ENCODE assay signal across 16 cellular contexts in the genomic region with DNA sequence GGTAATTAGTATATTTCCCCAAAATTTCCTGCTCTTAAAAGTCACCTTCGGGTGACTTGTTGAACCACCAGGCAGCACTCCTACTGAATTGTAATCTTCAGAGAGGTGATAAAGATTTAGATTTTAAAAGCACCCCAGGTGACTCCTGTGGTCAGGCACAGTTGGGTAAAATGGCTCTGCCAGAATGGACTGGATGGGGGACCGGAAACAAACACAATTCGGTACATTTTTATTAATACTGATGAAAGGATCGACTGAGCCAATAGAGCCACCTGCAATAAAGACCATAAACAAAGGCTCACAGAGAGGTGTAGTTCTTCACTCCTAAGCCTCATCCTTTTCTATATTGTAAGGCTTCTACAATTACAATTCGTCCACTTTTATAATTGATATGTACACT. TPM values are rescaled to one million over a fixed set of nuclear protein-coding genes. Genes with fewer than 3 reads are reported as not detected.
DNase-seq lines count a peak whose midpoint lies in the region; ATAC-seq lines count a peak whose summit lies in the region.
"Had no signal": no experiment of that assay in that cellular context is flagged by ENCODE, and none has a peak within 500 bp of the region (broad histone marks: within the 10 kb centered on the region; RNA-seq: fewer than 3 reads in every experiment).

No MANE protein-coding gene starts in this region.

- 87 to 89% methylated on average over 5 of the region's 5 CpGs for WGBS in GM23248 (ENCODE audit: low coverage in 1 of 2, low lambda C conversion rate in 2 of 2, missing lambda C conversion rate in 2 of 2), 2 experiments
- 85 to 88% methylated on average over 5 of the region's 5 CpGs for WGBS in esophagus, 2 donors

- H3F3A ChIP-seq in GM23248 (ENCODE audit: insufficient read depth) = peaks cover 69% of the 10 kb centered on the region

- H3K4me2 ChIP-seq in GM23248 (ENCODE audit: unreplicated experiment) = peak overlapping the region; percentile 74

- H3K36me3 ChIP-seq in ACC112 (ENCODE audit: insufficient read depth, low read length) (no peaks in the 10 kb centered on the region), GM23248 (ENCODE audit: low read depth) (no peaks in the 10 kb centered on the region), esophagus (ENCODE audit: control insufficient read depth in 2 of 2, insufficient read depth in 2 of 2, low read length in 1 of 2) (no peaks in the 10 kb centered on the region)

- H3K27ac ChIP-seq in ACC112 (ENCODE audit: low read depth, low read length) (peak overlapping the region; percentile 94), GM23248 (peak overlapping the region; percentile 79), esophagus (ENCODE audit: low read depth in 2 of 2, low read length in 1 of 2) (peak overlapping the region; percentile 17 to 59)
- H3K27ac ChIP-seq: ascending aorta, C4-2B, left lung, VCaP had no signal

- H3K9ac ChIP-seq in GM23248 = peak overlapping the region; percentile 50

- H3K27me3 ChIP-seq in ACC112 (ENCODE audit: insufficient read depth, low read length) (no peaks in the 10 kb centered on the region), GM23248 (replicated peaks; ENCODE audit: insufficient read depth) (no peaks in the 10 kb centered on the region), esophagus (ENCODE audit: control insufficient read depth in 1 of 2, insufficient read depth in 2 of 2, low read length in 2 of 2) (no peaks in the 10 kb centered on the region)
- H3K27me3 ChIP-seq: ascending aorta, left lung had no signal

- no peak overlapping the region for H3K4me3 ChIP-seq in ACC112 (ENCODE audit: low read depth, low read length)
- 0 out of 2 replicates have a peak overlapping the region, but pooled peaks have one; percentile 10 for H3K4me3 ChIP-seq in GM23248
- no peak overlapping the region for H3K4me3 ChIP-seq in esophagus (ENCODE audit: low read depth in 1 of 2, low read length in 2 of 2)
- H3K4me3 ChIP-seq: ascending aorta, left lung had no signal

- no peaks in the 10 kb centered on the region for H4K20me1 ChIP-seq in GM23248 (ENCODE audit: insufficient read depth)

- ATAC-seq in HG02852 (IDR thresholded peaks at IDR 0.05; ENCODE audit: unreplicated experiment) = no peak
- ATAC-seq: naive thymus-derived CD4-positive, alpha-beta T cell had no signal

- no peaks in the 10 kb centered on the region for H3K9me3 ChIP-seq in GM23248 (ENCODE audit: low read depth)
- no peaks in the 10 kb centered on the region for H3K9me3 ChIP-seq in esophagus (ENCODE audit: control insufficient read depth in 2 of 2, insufficient read depth in 1 of 2, low read depth in 1 of 2, low read length in 1 of 2)
- H3K9me3 ChIP-seq: ascending aorta, left lung had no signal

- in situ Hi-C loops in GM23248 (cut with MboI) = no loop called here

- H3K9me2 ChIP-seq in GM23248 (ENCODE audit: insufficient read depth) = no peaks in the 10 kb centered on the region

- H3K4me1 ChIP-seq in ACC112 (ENCODE audit: control insufficient read depth, insufficient read depth, low read length, unreplicated experiment) (peaks cover 80% of the 10 kb centered on the region), GM23248 (ENCODE audit: insufficient read depth) (peaks cover 78% of the 10 kb centered on the region), esophagus (ENCODE audit: control insufficient read depth in 2 of 2, insufficient read depth in 2 of 2, low read length in 1 of 2) (peaks cover 3 to 10% of the 10 kb centered on the region in 2 donors)

- H3K79me2 ChIP-seq in ACC112 (ENCODE audit: control insufficient read depth, insufficient read depth, low read length, unreplicated experiment) = no peaks in the 10 kb centered on the region
- no peaks in the 10 kb centered on the region for H3K79me2 ChIP-seq in GM23248 (ENCODE audit: insufficient read depth)

- DNase-seq in GM23248 (no peak), SW480 (ENCODE audit: low spot score) (peak; percentile 77), hypothalamus (lab: John Stamatoyannopoulos, UW) (no peak), GM19238 (ENCODE audit: insufficient read length, low spot score) (no peak)
- DNase-seq in stimulated activated CD4-positive, alpha-beta T cell treated with anti-CD3 and anti-CD28 coated beads, Interleukin-4, amount 100 ng/mL, for 4 hours = no peak
- DNase-seq: left lung, substantia nigra had no signal

- H2AFZ ChIP-seq in ACC112 (ENCODE audit: low read length, unreplicated experiment) = no peak overlapping the region
- no peak overlapping the region for H2AFZ ChIP-seq in GM23248

RNA-seq across cellular contexts. Expression of a gene that starts 19.6 kb away (rescaled TPM):
- not detected in 2 replicates for total RNA-seq in GM23248 (2014; rRNA removed; shearing (Covaris generic))
- polyA plus RNA-seq in GM23248 (2016; fragmentation: Nextera tagmentation; extraction: Ambion mirVana) (not detected in 2 replicates), esophagus (10 to 100 TPM; 32.3 to 35.9 TPM)
- total RNA-seq: ascending aorta; dermis blood vessel endothelial cell; left lung; naive thymus-derived CD4-positive, alpha-beta T cell; progenitor cell of endocrine pancreas had no signal
- polyA plus RNA-seq: naive thymus-derived CD4-positive, alpha-beta T cell had no signal

RNA-seq across cellular contexts. Expression of a gene that starts 27.2 kb away (rescaled TPM):
- 166 and 183 TPM in 2 replicates for total RNA-seq in GM23248 (2014; rRNA removed; shearing (Covaris generic))
- polyA plus RNA-seq in GM23248 (2016; fragmentation: Nextera tagmentation; extraction: Ambion mirVana) = 245 and 247 TPM in 2 replicates
- polyA plus RNA-seq in esophagus = 100 to 1,000 TPM; 186 to 315 TPM

RNA-seq across cellular contexts. Expression of a gene that starts 33.9 kb away (rescaled TPM):
- 26.8 and 30.0 TPM in 2 replicates for total RNA-seq in GM23248 (2014; rRNA removed; shearing (Covaris generic))
- polyA plus RNA-seq in GM23248 (2016; fragmentation: Nextera tagmentation; extraction: Ambion mirVana) (81.7 and 85.3 TPM in 2 replicates), esophagus (10 to 100 TPM; 25.7 to 52.2 TPM)

Comparison
In these comparisons a context has a peak if more than half of its experiments do, and no peak if none do; other contexts are left out.
1. H3K27ac ChIP-seq: peak in every context shown above with its lines; median percentile 94 in ACC112; 79 in GM23248; 38 in esophagus.
2. RNA of a gene that starts 19.6 kb away (polyA plus RNA-seq): 32.3 to 35.9 TPM in esophagus; not detected in GM23248; every median in the first group is over 10 times any median in the second.